In the genomic region with DNA sequence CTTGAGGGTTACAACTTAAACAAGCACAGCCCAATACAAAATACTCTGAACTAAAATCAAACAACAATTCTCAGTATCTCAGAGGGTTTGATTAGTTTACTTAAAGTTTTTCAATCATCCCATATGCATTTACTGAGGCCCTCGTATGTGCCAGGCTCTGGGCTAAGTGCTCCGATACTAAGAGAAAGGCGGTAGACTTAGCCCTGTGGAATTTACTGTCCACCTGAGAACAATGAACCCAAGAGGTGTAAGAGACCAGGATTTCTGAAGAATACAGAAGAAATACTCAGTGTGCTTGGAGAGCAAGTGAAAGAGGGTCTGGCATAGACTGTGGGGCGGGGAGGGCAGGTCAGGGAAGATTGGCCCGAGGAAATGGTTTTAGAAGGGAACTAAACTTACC, we compare ENCODE assay signal across 28 cellular contexts. TPM values are rescaled to one million over a fixed set of nuclear protein-coding genes. Genes with fewer than 3 reads are reported as not detected.
DNase-seq lines count a peak whose midpoint lies in the region; ATAC-seq and TF ChIP-seq lines count a peak whose summit lies in the region.
"Had no signal": no experiment of that assay in that cellular context is flagged by ENCODE, and none has a peak within 500 bp of the region (broad histone marks: within the 10 kb centered on the region; RNA-seq: fewer than 3 reads in every experiment).

No MANE protein-coding gene starts in this region.

- DNase-seq in stimulated activated naive CD8-positive, alpha-beta T cell treated with anti-CD3 and anti-CD28 coated beads, Interleukin-15, Interleukin-2, amounts not matched to agents 100 U/mL and 50 U/mL, for 24 hours: no peak
- DNase-seq in activated naive CD8-positive, alpha-beta T cell treated with anti-CD3 and anti-CD28 coated beads for 36 hours: no peak
- peak in 1 of 3 donors; percentile 15 for DNase-seq in mucosa of descending colon
- DNase-seq in transverse colon: no peak
- no peak for DNase-seq in substantia nigra (lab: John Stamatoyannopoulos, UW)
- no peak for DNase-seq in D341Med (ENCODE audit: low spot score)
- DNase-seq: activated CD4-positive, alpha-beta T cell treated with anti-CD3 and anti-CD28 coated beads for 1 hour; activated CD8-positive, alpha-beta memory T cell treated with anti-CD3 and anti-CD28 coated beads, Interleukin-2, amount 10 ng/mL, durations not matched to agents 7 days and 5 days; brain microvascular endothelial cell; CD4-positive, CD25-positive, alpha-beta regulatory T cell; EL; GM23248; NCI-H1048; NCI-H187; NCI-H524; spleen; stimulated activated CD4-positive, alpha-beta T cell treated with anti-CD3 and anti-CD28 coated beads, Interleukin-2, amount 100 ng/mL, for 48 hours had no signal

- peak overlapping the region; percentile 92 for H3K27ac Mint-ChIP-seq in stimulated activated naive CD8-positive, alpha-beta T cell treated with anti-CD3 and anti-CD28 coated beads, Interleukin-15, Interleukin-2, amounts not matched to agents 100 ng/mL and 50 ng/mL, for 24 hours
- peak overlapping the region; percentile 83 for H3K27ac Mint-ChIP-seq in activated naive CD8-positive, alpha-beta T cell treated with anti-CD3 and anti-CD28 coated beads for 36 hours
- H3K27ac Mint-ChIP-seq: activated CD8-positive, alpha-beta memory T cell treated with anti-CD3 and anti-CD28 coated beads, Interleukin-2, amount 10 ng/mL, durations not matched to agents 7 days and 5 days; natural killer cell treated with Interleukin-12 subunit alpha and Interleukin-12 subunit beta and Interleukin-15 and Interleukin-18, amount 100 ng/mL, for 72 hours had no signal

- TF ChIP-seq CTCF in mucosa of descending colon (IDR thresholded peaks at IDR 0.05) (no peak), transverse colon (IDR thresholded peaks at IDR 0.05) (no peak)

- H3K27ac ChIP-seq in transverse colon (peak overlapping the region; percentile 53 to 80 (median 68)), substantia nigra (ENCODE audit: low read depth, low read length, poor library complexity, severe bottlenecking) (no peak overlapping the region)
- H3K27ac ChIP-seq: brain microvascular endothelial cell, GM23248, parathyroid adenoma, SK-N-MC, thoracic aorta had no signal

- H3K36me3 Mint-ChIP-seq in stimulated activated naive CD8-positive, alpha-beta T cell treated with anti-CD3 and anti-CD28 coated beads, Interleukin-15, Interleukin-2, amounts not matched to agents 100 ng/mL and 50 ng/mL, for 24 hours (ENCODE audit: low read depth): no peaks in the 10 kb centered on the region
- peaks cover 9% of the 10 kb centered on the region for H3K36me3 Mint-ChIP-seq in activated naive CD8-positive, alpha-beta T cell treated with anti-CD3 and anti-CD28 coated beads for 36 hours
- H3K36me3 Mint-ChIP-seq: activated CD8-positive, alpha-beta memory T cell treated with anti-CD3 and anti-CD28 coated beads, Interleukin-2, amount 10 ng/mL, durations not matched to agents 7 days and 5 days; CD4-positive, CD25-positive, alpha-beta regulatory T cell; natural killer cell treated with Interleukin-12 subunit alpha and Interleukin-12 subunit beta and Interleukin-15 and Interleukin-18, amount 100 ng/mL, for 72 hours had no signal

- no peak for TF ChIP-seq EP300 in transverse colon (IDR thresholded peaks at IDR 0.05; ENCODE audit: low read depth)

- TF ChIP-seq POLR2A in transverse colon (IDR thresholded peaks at IDR 0.05): no peak

- H3K36me3 ChIP-seq in mucosa of descending colon (ENCODE audit: low read depth): no peaks in the 10 kb centered on the region
- H3K36me3 ChIP-seq in transverse colon: no peaks in the 10 kb centered on the region
- H3K36me3 ChIP-seq: brain microvascular endothelial cell, spleen, thoracic aorta had no signal

- no peak for ATAC-seq in stimulated activated naive CD8-positive, alpha-beta T cell treated with anti-CD3 and anti-CD28 coated beads, Interleukin-15, Interleukin-2, amounts not matched to agents 100 U/mL and 50 U/mL, for 24 hours
- ATAC-seq in mucosa of descending colon (peak; percentile 73), GM21526 (IDR thresholded peaks at IDR 0.05; ENCODE audit: low FRiP score, unreplicated experiment) (no peak)
- ATAC-seq: activated CD8-positive, alpha-beta memory T cell treated with anti-CD3 and anti-CD28 coated beads, Interleukin-2, amount 10 ng/mL, durations not matched to agents 7 days and 5 days; HepG2; natural killer cell treated with Interleukin-12 subunit alpha and Interleukin-12 subunit beta and Interleukin-15 and Interleukin-18, amount 100 ng/mL, for 72 hours had no signal

- H3K9me3 Mint-ChIP-seq in stimulated activated naive CD8-positive, alpha-beta T cell treated with anti-CD3 and anti-CD28 coated beads, Interleukin-15, Interleukin-2, amounts not matched to agents 100 ng/mL and 50 ng/mL, for 24 hours: no peaks in the 10 kb centered on the region
- H3K9me3 Mint-ChIP-seq in activated naive CD8-positive, alpha-beta T cell treated with anti-CD3 and anti-CD28 coated beads for 36 hours: peaks cover 12% of the 10 kb centered on the region
- H3K9me3 Mint-ChIP-seq: CD4-positive, CD25-positive, alpha-beta regulatory T cell; natural killer cell treated with Interleukin-12 subunit alpha and Interleukin-12 subunit beta and Interleukin-15 and Interleukin-18, amount 100 ng/mL, for 72 hours; T-helper 1 cell treated with Interleukin-12 subunit alpha and Interleukin-12 subunit beta and Interleukin-4 antibody, amounts not matched to agents 30 μg/mL and 1 μg/mL, for 36 hours had no signal

- no peaks in the 10 kb centered on the region for H3K9me3 ChIP-seq in mucosa of descending colon
- H3K9me3 ChIP-seq in transverse colon: no peaks in the 10 kb centered on the region
- H3K9me3 ChIP-seq: spleen, thoracic aorta had no signal

- peak overlapping the region; percentile 56 for H3K4me3 Mint-ChIP-seq in stimulated activated naive CD8-positive, alpha-beta T cell treated with anti-CD3 and anti-CD28 coated beads, Interleukin-15, Interleukin-2, amounts not matched to agents 100 ng/mL and 50 ng/mL, for 24 hours
- H3K4me3 Mint-ChIP-seq in activated naive CD8-positive, alpha-beta T cell treated with anti-CD3 and anti-CD28 coated beads for 36 hours: no peak overlapping the region
- H3K4me3 Mint-ChIP-seq: activated CD8-positive, alpha-beta memory T cell treated with anti-CD3 and anti-CD28 coated beads, Interleukin-2, amount 10 ng/mL, durations not matched to agents 7 days and 5 days; natural killer cell treated with Interleukin-12 subunit alpha and Interleukin-12 subunit beta and Interleukin-15 and Interleukin-18, amount 100 ng/mL, for 72 hours; T-helper 1 cell treated with Interleukin-12 subunit alpha and Interleukin-12 subunit beta and Interleukin-4 antibody, amounts not matched to agents 30 μg/mL and 1 μg/mL, for 36 hours had no signal

- WGBS in transverse colon (ENCODE audit: low coverage in 1 of 2), 2 donors: 44 to 60% methylated on average over 5 of the region's 5 CpGs

- no peak overlapping the region for H3K4me3 ChIP-seq in mucosa of descending colon
- H3K4me3 ChIP-seq in transverse colon: peak overlapping the region in 1 of 4 donors; percentile 38
- H3K4me3 ChIP-seq: GM23248, SK-N-MC, spleen, thoracic aorta had no signal

- in situ Hi-C loops in transverse colon (cut with MboI; ENCODE audit: low pct_ligation_motif_present in 1 of 4, low pct_unique_long_range_greater_than_20kb in 1 of 4, low sequenced_read_pairs in 3 of 4): loop anchor here in 1 of 4 donors (25.0 kb wide), 1 partner anchor 349 kb away; no protein-coding TSS in a partner anchor

- H3K4me1 Mint-ChIP-seq in stimulated activated naive CD8-positive, alpha-beta T cell treated with anti-CD3 and anti-CD28 coated beads, Interleukin-15, Interleukin-2, amounts not matched to agents 100 ng/mL and 50 ng/mL, for 24 hours (ENCODE audit: low read depth): peaks cover 74% of the 10 kb centered on the region
- H3K4me1 Mint-ChIP-seq in activated naive CD8-positive, alpha-beta T cell treated with anti-CD3 and anti-CD28 coated beads for 36 hours: peaks cover 68% of the 10 kb centered on the region

- no peaks in the 10 kb centered on the region for H3K27me3 Mint-ChIP-seq in stimulated activated naive CD8-positive, alpha-beta T cell treated with anti-CD3 and anti-CD28 coated beads, Interleukin-15, Interleukin-2, amounts not matched to agents 100 ng/mL and 50 ng/mL, for 24 hours
- no peaks in the 10 kb centered on the region for H3K27me3 Mint-ChIP-seq in activated naive CD8-positive, alpha-beta T cell treated with anti-CD3 and anti-CD28 coated beads for 36 hours
- H3K27me3 Mint-ChIP-seq: activated CD8-positive, alpha-beta memory T cell treated with anti-CD3 and anti-CD28 coated beads, Interleukin-2, amount 10 ng/mL, durations not matched to agents 7 days and 5 days; CD4-positive, CD25-positive, alpha-beta regulatory T cell had no signal

- intact Hi-C loops in mucosa of descending colon (cut with DNase I, micrococcal nuclease) (no loop called here), transverse colon (cut with DNase I; ENCODE audit: low total_unique reads) (no loop called here)

- no peaks in the 10 kb centered on the region for H3K27me3 ChIP-seq in transverse colon
- H3K27me3 ChIP-seq: brain microvascular endothelial cell, spleen had no signal

- no peaks in the 10 kb centered on the region for H3K4me1 ChIP-seq in mucosa of descending colon (ENCODE audit: low read depth)
- H3K4me1 ChIP-seq in transverse colon: peaks cover 0 to 15% (median 2%) of the 10 kb centered on the region in 4 donors
- H3K4me1 ChIP-seq: parathyroid adenoma had no signal

RNA-seq across cellular contexts. Expression of a gene that starts 25.1 kb away (rescaled TPM):
- total RNA-seq in activated naive CD8-positive, alpha-beta T cell treated with anti-CD3 and anti-CD28 coated beads for 36 hours: not detected
- total RNA-seq in mucosa of descending colon (not detected), transverse colon (not detected)
- total RNA-seq: activated CD8-positive, alpha-beta memory T cell treated with anti-CD3 and anti-CD28 coated beads, Interleukin-2, amount 10 ng/mL, durations not matched to agents 7 days and 5 days; CD4-positive, CD25-positive, alpha-beta regulatory T cell; cerebellum; GM23248; HepG2; LHCN-M2; liver; natural killer cell treated with Interleukin-12 subunit alpha and Interleukin-12 subunit beta and Interleukin-15 and Interleukin-18, amount 100 ng/mL, for 72 hours; spleen; thoracic aorta had no signal

RNA-seq across cellular contexts. Expression of a gene that starts 33.8 kb away (rescaled TPM):
- not detected for total RNA-seq in activated naive CD8-positive, alpha-beta T cell treated with anti-CD3 and anti-CD28 coated beads for 36 hours
- total RNA-seq in mucosa of descending colon (10 to 100 TPM in 1 of 3 donors, 1 to 10 TPM in 2; 3.9 to 12.6 (median 9.1) TPM), transverse colon (10 to 100 TPM in 1 of 4 donors, 1 to 10 TPM in 1, under 1 TPM in 2; 0.40 to 10.2 (median 1.1) TPM)
- total RNA-seq: activated CD8-positive, alpha-beta memory T cell treated with anti-CD3 and anti-CD28 coated beads, Interleukin-2, amount 10 ng/mL, durations not matched to agents 7 days and 5 days; CD4-positive, CD25-positive, alpha-beta regulatory T cell; cerebellum; HepG2; LHCN-M2; liver; natural killer cell treated with Interleukin-12 subunit alpha and Interleukin-12 subunit beta and Interleukin-15 and Interleukin-18, amount 100 ng/mL, for 72 hours; spleen; thoracic aorta had no signal

RNA-seq across cellular contexts. Expression of a gene that starts 59.1 kb away (rescaled TPM):
- 100 to 1,000 TPM; 151 to 162 TPM for total RNA-seq in activated naive CD8-positive, alpha-beta T cell treated with anti-CD3 and anti-CD28 coated beads for 36 hours
- 10 to 100 TPM; 69.2 to 76.3 (median 73.0) TPM for total RNA-seq in mucosa of descending colon
- 10 to 100 TPM; 15.5 to 76.3 (median 32.9) TPM for total RNA-seq in transverse colon
